34 cellular contexts compared by ENCODE assay signal in genomic region chr1:21827141-21827679, GRCh38. TPM values are rescaled to one million over a fixed set of nuclear protein-coding genes. Genes with fewer than 3 reads are reported as not detected.
"Had no signal": no experiment of that assay in that cellular context is flagged by ENCODE, and none has a peak within 500 bp of the region (broad histone marks: within the 10 kb centered on the region; RNA-seq: fewer than 3 reads in every experiment).

No MANE protein-coding gene starts in this region.

- H3K36me3 ChIP-seq: neutrophil, ovary had no signal

- H3K4me1 ChIP-seq: left lung, right atrium auricular region, right lobe of liver, testis, thyroid gland, transverse colon, upper lobe of left lung, vagina had no signal

- ATAC-seq: left colon; left lung; natural killer cell; right lobe of liver; stimulated activated memory B cell treated with anti-CD40 and anti-IgM and Interleukin-4, amounts not matched to agents 10 μg/mL and 1 μg/mL and 100 μg/mL, for 72 hours; stimulated activated naive CD8-positive, alpha-beta T cell treated with anti-CD3 and anti-CD28 coated beads, Interleukin-15, amount 100 ng/mL, for 72 hours had no signal

- H3K27me3 ChIP-seq: left lung, neutrophil, ovary, right atrium auricular region, right lobe of liver, testis, thyroid gland, transverse colon, upper lobe of left lung, vagina had no signal

- H3K27me3 Mint-ChIP-seq: progenitor cell of endocrine pancreas; stimulated activated memory B cell treated with anti-CD40 and anti-IgM and Interleukin-4, amounts not matched to agents 10 μg/mL and 1 μg/mL and 100 μg/mL, for 72 hours; stimulated activated naive CD8-positive, alpha-beta T cell treated with anti-CD3 and anti-CD28 coated beads, Interleukin-15, amount 100 ng/mL, for 72 hours had no signal

- H3K27ac Mint-ChIP-seq: immature natural killer cell; mesothelial cell of epicardium; naive B cell; natural killer cell; progenitor cell of endocrine pancreas; stimulated activated memory B cell treated with anti-CD40 and anti-IgM and Interleukin-4, amounts not matched to agents 10 μg/mL and 1 μg/mL and 100 μg/mL, for 72 hours had no signal

- H3K4me3 ChIP-seq: left lung, lung, ovary, right atrium auricular region, right lobe of liver, smooth muscle cell, testis, thyroid gland, transverse colon, upper lobe of left lung, vagina had no signal

- H3K4me2 ChIP-seq: smooth muscle cell had no signal

- DNase-seq: hypothalamus; immature natural killer cell; kidney; left colon; left lung; mesendoderm; naive B cell; natural killer cell; occipital lobe; ovary; right lobe of liver; stimulated activated CD4-positive, alpha-beta T cell treated with anti-CD3 and anti-CD28 coated beads, Interleukin-1b, Interleukin-23, amount 100 ng/mL, for 48 hours; stimulated activated CD4-positive, alpha-beta T cell treated with anti-CD3 and anti-CD28 coated beads, Interleukin-2, amount 100 ng/mL, for 48 hours; stimulated activated CD4-positive, alpha-beta T cell treated with anti-CD3 and anti-CD28 coated beads, Interleukin-4, amount 100 ng/mL, for 4 hours; stimulated activated CD8-positive, alpha-beta memory T cell treated with anti-CD3 and anti-CD28 coated beads, Interleukin-4, amount 100 ng/mL, for 48 hours; stimulated activated naive CD4-positive, alpha-beta T cell treated with Interleukin-2 at 50 U/mL for 16 hours; stimulated activated naive CD8-positive, alpha-beta T cell treated with anti-CD3 and anti-CD28 coated beads, Interleukin-15, amount 100 ng/mL, for 72 hours; testis; thyroid gland; transverse colon; upper lobe of left lung had no signal

- H3K4me1 Mint-ChIP-seq: immature natural killer cell; mesothelial cell of epicardium; naive B cell; stimulated activated naive CD8-positive, alpha-beta T cell treated with anti-CD3 and anti-CD28 coated beads, Interleukin-15, amount 100 ng/mL, for 72 hours had no signal

- H3K27ac ChIP-seq: left lung, neutrophil, ovary, right atrium auricular region, right lobe of liver, testis, thyroid gland, transverse colon, upper lobe of left lung, vagina had no signal

- H3K36me3 Mint-ChIP-seq: immature natural killer cell, naive B cell, natural killer cell had no signal

- H3K9me3 Mint-ChIP-seq: immature natural killer cell; mesothelial cell of epicardium; natural killer cell; stimulated activated memory B cell treated with anti-CD40 and anti-IgM and Interleukin-4, amounts not matched to agents 10 μg/mL and 1 μg/mL and 100 μg/mL, for 72 hours; stimulated activated naive CD8-positive, alpha-beta T cell treated with anti-CD3 and anti-CD28 coated beads, Interleukin-15, amount 100 ng/mL, for 72 hours had no signal

- H3K4me3 Mint-ChIP-seq: immature natural killer cell; mesothelial cell of epicardium; naive B cell; natural killer cell; stimulated activated memory B cell treated with anti-CD40 and anti-IgM and Interleukin-4, amounts not matched to agents 10 μg/mL and 1 μg/mL and 100 μg/mL, for 72 hours; stimulated activated naive CD8-positive, alpha-beta T cell treated with anti-CD3 and anti-CD28 coated beads, Interleukin-15, amount 100 ng/mL, for 72 hours had no signal

- H3K9me3 ChIP-seq: left lung, neutrophil, ovary, right atrium auricular region, right lobe of liver, testis, thyroid gland, transverse colon, upper lobe of left lung, vagina had no signal

- FAIRE-seq: islet of Langerhans, kidney had no signal

RNA-seq across cellular contexts. Expression of gene LDLRAD2, which starts 15.1 kb away (rescaled TPM):
- total RNA-seq: mononuclear cell, occipital lobe, pulmonary artery endothelial cell, renal cortical epithelial cell, right atrium auricular region, right lobe of liver, vagina had no signal
- polyA plus RNA-seq: neural cell had no signal
